In the genomic region with DNA sequence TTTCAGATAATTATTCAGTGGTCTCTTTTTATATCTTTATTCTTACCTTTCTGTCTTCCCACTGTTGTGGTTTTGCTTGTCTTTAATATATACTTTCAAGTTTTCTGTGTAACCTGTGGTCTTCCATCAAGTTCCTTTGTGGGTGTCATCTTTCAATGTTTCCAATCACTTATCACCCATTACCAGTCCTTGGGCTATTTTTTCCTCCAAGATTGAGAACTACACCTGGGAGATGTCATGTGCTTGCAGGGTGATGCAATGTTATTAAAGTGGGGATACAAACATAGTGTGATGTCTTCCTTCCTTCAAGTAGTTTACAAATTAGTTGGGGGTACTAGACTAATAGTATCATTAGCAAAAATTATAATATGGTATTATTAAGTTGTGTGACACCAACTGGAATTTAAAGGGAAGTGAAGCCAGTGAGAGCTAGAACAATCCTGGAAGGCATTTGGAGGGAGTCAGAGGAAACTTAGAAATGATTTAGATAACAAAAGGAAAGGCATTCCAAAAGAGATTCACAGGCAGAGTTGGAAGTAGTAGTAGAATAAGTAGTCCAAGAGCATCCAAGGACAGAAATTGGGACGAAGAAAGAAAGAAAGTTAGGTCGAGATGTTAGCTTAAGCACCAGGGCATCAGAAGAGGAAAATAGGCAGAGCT, we compare ENCODE assay signal across 1 cellular context.
TF ChIP-seq lines count a peak whose summit lies in the region.

No MANE protein-coding gene starts in this region.

TF ChIP-seq in GM23338, 12 proteins besides CTCF, POLR2A, EP300 and RAD21 (continued from another document):
- TF ChIP-seq, protein P1, sequence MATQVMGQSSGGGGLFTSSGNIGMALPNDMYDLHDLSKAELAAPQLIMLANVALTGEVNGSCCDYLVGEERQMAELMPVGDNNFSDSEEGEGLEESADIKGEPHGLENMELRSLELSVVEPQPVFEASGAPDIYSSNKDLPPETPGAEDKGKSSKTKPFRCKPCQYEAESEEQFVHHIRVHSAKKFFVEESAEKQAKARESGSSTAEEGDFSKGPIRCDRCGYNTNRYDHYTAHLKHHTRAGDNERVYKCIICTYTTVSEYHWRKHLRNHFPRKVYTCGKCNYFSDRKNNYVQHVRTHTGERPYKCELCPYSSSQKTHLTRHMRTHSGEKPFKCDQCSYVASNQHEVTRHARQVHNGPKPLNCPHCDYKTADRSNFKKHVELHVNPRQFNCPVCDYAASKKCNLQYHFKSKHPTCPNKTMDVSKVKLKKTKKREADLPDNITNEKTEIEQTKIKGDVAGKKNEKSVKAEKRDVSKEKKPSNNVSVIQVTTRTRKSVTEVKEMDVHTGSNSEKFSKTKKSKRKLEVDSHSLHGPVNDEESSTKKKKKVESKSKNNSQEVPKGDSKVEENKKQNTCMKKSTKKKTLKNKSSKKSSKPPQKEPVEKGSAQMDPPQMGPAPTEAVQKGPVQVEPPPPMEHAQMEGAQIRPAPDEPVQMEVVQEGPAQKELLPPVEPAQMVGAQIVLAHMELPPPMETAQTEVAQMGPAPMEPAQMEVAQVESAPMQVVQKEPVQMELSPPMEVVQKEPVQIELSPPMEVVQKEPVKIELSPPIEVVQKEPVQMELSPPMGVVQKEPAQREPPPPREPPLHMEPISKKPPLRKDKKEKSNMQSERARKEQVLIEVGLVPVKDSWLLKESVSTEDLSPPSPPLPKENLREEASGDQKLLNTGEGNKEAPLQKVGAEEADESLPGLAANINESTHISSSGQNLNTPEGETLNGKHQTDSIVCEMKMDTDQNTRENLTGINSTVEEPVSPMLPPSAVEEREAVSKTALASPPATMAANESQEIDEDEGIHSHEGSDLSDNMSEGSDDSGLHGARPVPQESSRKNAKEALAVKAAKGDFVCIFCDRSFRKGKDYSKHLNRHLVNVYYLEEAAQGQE (IDR thresholded peaks at IDR 0.05; ENCODE audit: unreplicated experiment): no peak
- no peak for TF ChIP-seq NANOG (IDR thresholded peaks at IDR 0.05; ENCODE audit: borderline replicate concordance)
- no peak for TF ChIP-seq POLR2AphosphoS5 (IDR thresholded peaks at IDR 0.05; ENCODE audit: low read depth)
- TF ChIP-seq ZNF331 (CRISPR knock-in tag; IDR thresholded peaks at IDR 0.05; ENCODE audit: low read depth): no peak
- TF ChIP-seq EZH2phosphoT487 (IDR thresholded peaks at IDR 0.05; ENCODE audit: unreplicated experiment): no peak
- no peak for TF ChIP-seq EZH2 (IDR thresholded peaks at IDR 0.05; ENCODE audit: low read depth, unreplicated experiment)
- TF ChIP-seq, protein P2, sequence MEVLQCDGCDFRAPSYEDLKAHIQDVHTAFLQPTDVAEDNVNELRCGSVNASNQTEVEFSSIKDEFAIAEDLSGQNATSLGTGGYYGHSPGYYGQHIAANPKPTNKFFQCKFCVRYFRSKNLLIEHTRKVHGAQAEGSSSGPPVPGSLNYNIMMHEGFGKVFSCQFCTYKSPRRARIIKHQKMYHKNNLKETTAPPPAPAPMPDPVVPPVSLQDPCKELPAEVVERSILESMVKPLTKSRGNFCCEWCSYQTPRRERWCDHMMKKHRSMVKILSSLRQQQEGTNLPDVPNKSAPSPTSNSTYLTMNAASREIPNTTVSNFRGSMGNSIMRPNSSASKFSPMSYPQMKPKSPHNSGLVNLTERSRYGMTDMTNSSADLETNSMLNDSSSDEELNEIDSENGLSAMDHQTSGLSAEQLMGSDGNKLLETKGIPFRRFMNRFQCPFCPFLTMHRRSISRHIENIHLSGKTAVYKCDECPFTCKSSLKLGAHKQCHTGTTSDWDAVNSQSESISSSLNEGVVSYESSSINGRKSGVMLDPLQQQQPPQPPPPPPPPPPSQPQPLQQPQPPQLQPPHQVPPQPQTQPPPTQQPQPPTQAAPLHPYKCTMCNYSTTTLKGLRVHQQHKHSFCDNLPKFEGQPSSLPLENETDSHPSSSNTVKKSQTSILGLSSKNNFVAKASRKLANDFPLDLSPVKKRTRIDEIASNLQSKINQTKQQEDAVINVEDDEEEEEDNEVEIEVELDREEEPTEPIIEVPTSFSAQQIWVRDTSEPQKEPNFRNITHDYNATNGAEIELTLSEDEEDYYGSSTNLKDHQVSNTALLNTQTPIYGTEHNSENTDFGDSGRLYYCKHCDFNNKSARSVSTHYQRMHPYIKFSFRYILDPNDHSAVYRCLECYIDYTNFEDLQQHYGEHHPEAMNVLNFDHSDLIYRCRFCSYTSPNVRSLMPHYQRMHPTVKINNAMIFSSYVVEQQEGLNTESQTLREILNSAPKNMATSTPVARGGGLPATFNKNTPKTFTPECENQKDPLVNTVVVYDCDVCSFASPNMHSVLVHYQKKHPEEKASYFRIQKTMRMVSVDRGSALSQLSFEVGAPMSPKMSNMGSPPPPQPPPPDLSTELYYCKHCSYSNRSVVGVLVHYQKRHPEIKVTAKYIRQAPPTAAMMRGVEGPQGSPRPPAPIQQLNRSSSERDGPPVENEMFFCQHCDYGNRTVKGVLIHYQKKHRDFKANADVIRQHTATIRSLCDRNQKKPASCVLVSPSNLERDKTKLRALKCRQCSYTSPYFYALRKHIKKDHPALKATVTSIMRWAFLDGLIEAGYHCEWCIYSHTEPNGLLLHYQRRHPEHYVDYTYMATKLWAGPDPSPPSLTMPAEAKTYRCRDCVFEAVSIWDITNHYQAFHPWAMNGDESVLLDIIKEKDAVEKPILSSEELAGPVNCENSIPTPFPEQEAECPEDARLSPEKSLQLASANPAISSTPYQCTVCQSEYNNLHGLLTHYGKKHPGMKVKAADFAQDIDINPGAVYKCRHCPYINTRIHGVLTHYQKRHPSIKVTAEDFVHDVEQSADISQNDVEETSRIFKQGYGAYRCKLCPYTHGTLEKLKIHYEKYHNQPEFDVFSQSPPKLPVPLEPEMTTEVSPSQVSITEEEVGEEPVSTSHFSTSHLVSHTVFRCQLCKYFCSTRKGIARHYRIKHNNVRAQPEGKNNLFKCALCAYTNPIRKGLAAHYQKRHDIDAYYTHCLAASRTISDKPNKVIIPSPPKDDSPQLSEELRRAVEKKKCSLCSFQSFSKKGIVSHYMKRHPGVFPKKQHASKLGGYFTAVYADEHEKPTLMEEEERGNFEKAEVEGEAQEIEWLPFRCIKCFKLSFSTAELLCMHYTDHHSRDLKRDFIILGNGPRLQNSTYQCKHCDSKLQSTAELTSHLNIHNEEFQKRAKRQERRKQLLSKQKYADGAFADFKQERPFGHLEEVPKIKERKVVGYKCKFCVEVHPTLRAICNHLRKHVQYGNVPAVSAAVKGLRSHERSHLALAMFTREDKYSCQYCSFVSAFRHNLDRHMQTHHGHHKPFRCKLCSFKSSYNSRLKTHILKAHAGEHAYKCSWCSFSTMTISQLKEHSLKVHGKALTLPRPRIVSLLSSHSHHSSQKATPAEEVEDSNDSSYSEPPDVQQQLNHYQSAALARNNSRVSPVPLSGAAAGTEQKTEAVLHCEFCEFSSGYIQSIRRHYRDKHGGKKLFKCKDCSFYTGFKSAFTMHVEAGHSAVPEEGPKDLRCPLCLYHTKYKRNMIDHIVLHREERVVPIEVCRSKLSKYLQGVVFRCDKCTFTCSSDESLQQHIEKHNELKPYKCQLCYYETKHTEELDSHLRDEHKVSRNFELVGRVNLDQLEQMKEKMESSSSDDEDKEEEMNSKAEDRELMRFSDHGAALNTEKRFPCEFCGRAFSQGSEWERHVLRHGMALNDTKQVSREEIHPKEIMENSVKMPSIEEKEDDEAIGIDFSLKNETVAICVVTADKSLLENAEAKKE (CRISPR knock-in tag; IDR thresholded peaks at IDR 0.05): no peak
- no peak for TF ChIP-seq ZNF114 (CRISPR knock-in tag; IDR thresholded peaks at IDR 0.05)
- TF ChIP-seq CREB1 (CRISPR knock-in tag; IDR thresholded peaks at IDR 0.05; ENCODE audit: low read depth): no peak
- no peak for TF ChIP-seq STAT1 (IDR thresholded peaks at IDR 0.05; ENCODE audit: unreplicated experiment)
